ENCODE assay signal across 8 cellular contexts in genomic region chr15:38389924-38390542, GRCh38.
DNase-seq lines count a peak whose midpoint lies in the region; ATAC-seq, FAIRE-seq and TF ChIP-seq lines count a peak whose summit lies in the region.

No MANE protein-coding gene starts in this region.

- ATAC-seq in GM19395 (IDR thresholded peaks at IDR 0.05; ENCODE audit: unreplicated experiment), result peak; percentile 85
- ATAC-seq in T-helper 17 cell, result peak; percentile 66

- H3K27me3 ChIP-seq in astrocyte (ENCODE audit: insufficient read depth, low read length) (no peaks in the 10 kb centered on the region), iPS DF 6.9 (ENCODE audit: control insufficient read depth, insufficient read depth, low read length) (no peaks in the 10 kb centered on the region)

- no CpG with 5 or more reads among the region's 3 CpGs for WGBS in iPS DF 6.9 (ENCODE audit: insufficient coverage, insufficient read length)

- H3K36me3 Mint-ChIP-seq in T-helper 17 cell (ENCODE audit: low read depth) (no peaks in the 10 kb centered on the region), astrocyte (ENCODE audit: low read depth, unreplicated experiment) (no peaks in the 10 kb centered on the region)

- H3K9me3 ChIP-seq in T-helper 17 cell (ENCODE audit: control insufficient read depth, low read length, poor library complexity, severe bottlenecking) (no peaks in the 10 kb centered on the region), astrocyte (ENCODE audit: insufficient read depth, low read depth, low read length) (no peaks in the 10 kb centered on the region), iPS DF 6.9 (ENCODE audit: control insufficient read depth, insufficient read depth, low read length) (no peaks in the 10 kb centered on the region)

- H3K4me2 ChIP-seq in astrocyte (ENCODE audit: low read length), result no peak overlapping the region

- H3K27ac Mint-ChIP-seq in T-helper 17 cell (no peak overlapping the region), astrocyte (ENCODE audit: unreplicated experiment) (no peak overlapping the region)

- no peaks in the 10 kb centered on the region for H4K20me1 ChIP-seq in astrocyte (ENCODE audit: insufficient read depth, low read length)

- H3K36me3 ChIP-seq in astrocyte (ENCODE audit: insufficient read depth, low read length) (no peaks in the 10 kb centered on the region), iPS DF 6.9 (ENCODE audit: control insufficient read depth, insufficient read depth, low read length) (no peaks in the 10 kb centered on the region)

- H2AFZ ChIP-seq in astrocyte (ENCODE audit: low read depth, low read length), result no peak overlapping the region

- H3K4me3 ChIP-seq in astrocyte (ENCODE audit: insufficient read depth, low read depth, low read length) (no peak overlapping the region), iPS DF 6.9 (ENCODE audit: low read length) (no peak overlapping the region)

- no peaks in the 10 kb centered on the region for H3K79me2 ChIP-seq in astrocyte (ENCODE audit: insufficient read depth, low read length)

- H3K4me1 Mint-ChIP-seq in T-helper 17 cell, result no peaks in the 10 kb centered on the region
- no peaks in the 10 kb centered on the region for H3K4me1 Mint-ChIP-seq in astrocyte (ENCODE audit: low read depth, unreplicated experiment)

- no peaks in the 10 kb centered on the region for H3K9me3 Mint-ChIP-seq in astrocyte (ENCODE audit: unreplicated experiment)

- H3K4me1 ChIP-seq in astrocyte (ENCODE audit: insufficient read depth, low read length), result no peaks in the 10 kb centered on the region
- H3K4me1 ChIP-seq in iPS DF 6.9 (ENCODE audit: control insufficient read depth, insufficient read depth, low read length), result no peaks in the 10 kb centered on the region

- peak; percentile 72 for FAIRE-seq in astrocyte (lab: Jason Lieb, UNC)

- H3K27ac ChIP-seq in astrocyte (ENCODE audit: low read depth, low read length) (no peak overlapping the region), iPS DF 6.9 (ENCODE audit: low read length) (no peak overlapping the region)

- H3K4me3 Mint-ChIP-seq in T-helper 17 cell (no peak overlapping the region), astrocyte (ENCODE audit: unreplicated experiment) (no peak overlapping the region)

- H3K27me3 Mint-ChIP-seq in T-helper 17 cell, result peaks cover 39% of the 10 kb centered on the region
- H3K27me3 Mint-ChIP-seq in astrocyte (ENCODE audit: low read depth, unreplicated experiment), result no peaks in the 10 kb centered on the region

- DNase-seq in D341Med (ENCODE audit: low spot score) (peak; percentile 63), HT-29 (ENCODE audit: low spot score) (peak; percentile 91), T-helper 17 cell (peak; percentile 15 to 51 (median 16)), astrocyte (ENCODE audit: low read depth) (peak; percentile 27), iPS DF 6.9 (ENCODE audit: low read depth, low spot score) (peak; percentile 66), MV-4-11 (lab: John Stamatoyannopoulos, UW) (no peak)
- DNase-seq in stimulated activated CD4-positive, alpha-beta T cell treated with anti-CD3 and anti-CD28 coated beads, Interleukin-1b, Interleukin-23, amount 100 ng/mL, for 1 hour (ENCODE audit: low read depth in 2 of 2), result peak; percentile 7 to 31

- TF ChIP-seq CTCF in astrocyte (IDR thresholded peaks at IDR 0.05; ENCODE audit: insufficient read depth, low read depth, low read length), result peak; percentile 83

- no peak overlapping the region for H3K9ac ChIP-seq in astrocyte (ENCODE audit: low read length)
